28 cellular contexts compared by ENCODE assay signal in genomic region chr6:70376628-70377027, GRCh38.
"Had no signal": no experiment of that assay in that cellular context is flagged by ENCODE, and none has a peak within 500 bp of the region (broad histone marks: within the 10 kb centered on the region; RNA-seq: fewer than 3 reads in every experiment).

No MANE protein-coding gene starts in this region.

- H3K36me3 ChIP-seq: esophagus muscularis mucosa, esophagus squamous epithelium, gastrocnemius medialis, gastroesophageal sphincter, heart left ventricle, heart right ventricle had no signal

- H3K4me3 Mint-ChIP-seq: dendritic cell treated with granulocyte-macrophage colony-stimulating factor and Interleukin-4, amounts not matched to agents 40 ng/mL and 50 ng/mL, for 4 days; effector memory CD8-positive, alpha-beta T cell; endodermal cell had no signal

- H3K4me3 ChIP-seq: coronary artery, dorsolateral prefrontal cortex, esophagus muscularis mucosa, esophagus squamous epithelium, gastrocnemius medialis, gastroesophageal sphincter, heart left ventricle, heart right ventricle, hepatocyte had no signal

- H3K4me2 ChIP-seq: hepatocyte had no signal

- DNase-seq: cortex of kidney; dermis blood vessel endothelial cell; dorsolateral prefrontal cortex; effector CD4-positive, alpha-beta T cell; effector CD8-positive, alpha-beta T cell; effector memory CD4-positive, alpha-beta T cell; effector memory CD8-positive, alpha-beta T cell; esophagus squamous epithelium; foreskin fibroblast; foreskin keratinocyte; foreskin melanocyte; gastrocnemius medialis; glutamatergic neuron; head of caudate nucleus; heart left ventricle; heart right ventricle; hippocampal formation had no signal

- H3K27ac ChIP-seq: coronary artery, dorsolateral prefrontal cortex, epithelial cell of prostate, esophagus muscularis mucosa, esophagus squamous epithelium, foreskin keratinocyte, gastrocnemius medialis, gastroesophageal sphincter, heart left ventricle, heart right ventricle, hepatocyte had no signal

- H2AFZ ChIP-seq: hepatocyte had no signal

- H3K9me3 Mint-ChIP-seq: dendritic cell treated with granulocyte-macrophage colony-stimulating factor and Interleukin-4, amounts not matched to agents 40 ng/mL and 50 ng/mL, for 4 days; effector memory CD8-positive, alpha-beta T cell; endodermal cell had no signal

- H3K27ac Mint-ChIP-seq: dendritic cell treated with granulocyte-macrophage colony-stimulating factor and Interleukin-4, amounts not matched to agents 40 ng/mL and 50 ng/mL, for 4 days; effector memory CD8-positive, alpha-beta T cell; endodermal cell had no signal

- H3K27me3 ChIP-seq: esophagus squamous epithelium, foreskin keratinocyte, gastrocnemius medialis, gastroesophageal sphincter, heart left ventricle, hepatocyte had no signal

- ATAC-seq: effector memory CD8-positive, alpha-beta T cell; esophagus mucosa; foreskin keratinocyte; gastrocnemius medialis; gastroesophageal sphincter; heart left ventricle; heart right ventricle had no signal

- H3K79me2 ChIP-seq: hepatocyte had no signal

- H3K9me3 ChIP-seq: esophagus muscularis mucosa, esophagus squamous epithelium, gastrocnemius medialis, gastroesophageal sphincter, heart left ventricle, heart right ventricle had no signal

- FAIRE-seq: endometrium, endothelial cell of umbilical vein, frontal cortex had no signal

- H3K4me1 ChIP-seq: esophagus muscularis mucosa, gastrocnemius medialis, gastroesophageal sphincter, heart left ventricle, heart right ventricle had no signal
